In the genomic region with DNA sequence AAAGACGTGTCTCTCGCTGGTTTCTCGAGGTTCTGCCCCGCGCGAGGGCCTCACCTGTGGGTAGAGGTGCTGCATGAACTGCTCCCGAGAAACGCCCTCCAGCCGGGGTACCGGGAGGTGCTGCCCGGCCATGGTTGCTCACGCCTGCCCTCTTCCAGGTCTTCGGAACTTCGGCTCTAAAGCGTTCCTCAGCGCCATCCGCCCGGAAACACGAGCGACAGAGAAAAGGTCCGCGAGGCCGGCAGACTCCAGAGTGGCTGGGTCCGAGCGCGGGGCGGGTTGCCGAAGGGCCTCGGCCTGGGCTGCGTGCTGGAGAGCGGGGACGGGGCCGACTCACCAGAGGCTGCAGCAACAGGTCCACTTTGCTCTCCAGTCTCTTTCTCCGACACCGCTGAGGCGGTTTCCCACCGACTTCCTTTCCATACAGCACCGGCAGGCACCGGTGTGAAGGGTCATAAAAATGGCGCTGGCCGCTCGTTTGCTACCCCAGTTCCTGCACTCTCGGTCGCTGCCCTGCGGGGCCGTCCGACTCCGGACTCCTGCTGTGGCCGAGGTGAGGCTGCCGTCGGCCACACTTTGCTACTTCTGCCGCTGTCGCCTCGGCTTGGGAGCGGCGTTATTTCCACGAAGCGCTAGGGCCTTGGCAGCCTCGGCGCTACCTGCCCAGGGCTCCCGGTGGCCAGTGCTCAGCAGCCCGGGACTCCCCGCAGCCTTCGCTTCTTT, we compare ENCODE assay signal across 1 cellular context.
TF ChIP-seq lines count a peak whose summit lies in the region.

A gene with protein sequence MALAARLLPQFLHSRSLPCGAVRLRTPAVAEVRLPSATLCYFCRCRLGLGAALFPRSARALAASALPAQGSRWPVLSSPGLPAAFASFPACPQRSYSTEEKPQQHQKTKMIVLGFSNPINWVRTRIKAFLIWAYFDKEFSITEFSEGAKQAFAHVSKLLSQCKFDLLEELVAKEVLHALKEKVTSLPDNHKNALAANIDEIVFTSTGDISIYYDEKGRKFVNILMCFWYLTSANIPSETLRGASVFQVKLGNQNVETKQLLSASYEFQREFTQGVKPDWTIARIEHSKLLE (plus strand): TSS at position 244 of the 723 bp plus-strand sequence. CDS start 217 bp downstream, at position 461.
A gene with protein sequence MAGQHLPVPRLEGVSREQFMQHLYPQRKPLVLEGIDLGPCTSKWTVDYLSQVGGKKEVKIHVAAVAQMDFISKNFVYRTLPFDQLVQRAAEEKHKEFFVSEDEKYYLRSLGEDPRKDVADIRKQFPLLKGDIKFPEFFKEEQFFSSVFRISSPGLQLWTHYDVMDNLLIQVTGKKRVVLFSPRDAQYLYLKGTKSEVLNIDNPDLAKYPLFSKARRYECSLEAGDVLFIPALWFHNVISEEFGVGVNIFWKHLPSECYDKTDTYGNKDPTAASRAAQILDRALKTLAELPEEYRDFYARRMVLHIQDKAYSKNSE (minus strand): TSS at position 153 of the 723 bp plus-strand sequence. CDS start 21 bp downstream, at position 132.

TF ChIP-seq in GM12878, 131 proteins besides CTCF, POLR2A, EP300 and RAD21 (continues in another document):
- TF ChIP-seq BACH1 (IDR thresholded peaks at IDR 0.05; ENCODE audit: borderline replicate concordance) (peak; percentile 57; the same call in 1 of the 2 replicates), RUNX3 (IDR thresholded peaks at IDR 0.05; ENCODE audit: low read length) (peak; percentile 46), TCF12 (IDR thresholded peaks at IDR 0.05; ENCODE audit: low read depth, low read length) (0 out of 2 replicates have a peak, but pooled peaks have one; percentile 32), FOS (IDR thresholded peaks at IDR 0.05; ENCODE audit: borderline replicate concordance, extremely low read depth, insufficient read length) (no peak), TBL1XR1 (IDR thresholded peaks at IDR 0.05; ENCODE audit: low read depth, low read length) (peak; percentile 43; the same call in 1 of the 2 replicates), RBBP5 (conservative IDR thresholded peaks at IDR 0.05) (peak; percentile 99), JUND (IDR thresholded peaks at IDR 0.05; ENCODE audit: low read depth, low read length) (no peak), WRNIP1 (IDR thresholded peaks at IDR 0.05; ENCODE audit: borderline replicate concordance, low read depth, low read length) (no peak), EGR1 (IDR thresholded peaks at IDR 0.05; ENCODE audit: borderline replicate concordance in 1 of 2, low read depth in 2 of 2, low read length in 2 of 2) (peak in 1 of 2 experiments; percentile 28; a peak in 1 of 3 replicates), STAT3 (IDR thresholded peaks at IDR 0.05; ENCODE audit: low read depth, low read length) (no peak), RAD51 (IDR thresholded peaks at IDR 0.05) (no peak), TCF3 (IDR thresholded peaks at IDR 0.05; ENCODE audit: borderline replicate concordance, insufficient read depth, low read depth, low read length) (peak; percentile 52; the same call in 1 of the 2 replicates), PAX8 (IDR thresholded peaks at IDR 0.05) (no peak), ZNF384 (IDR thresholded peaks at IDR 0.05; ENCODE audit: borderline replicate concordance, low read depth, low read length) (no peak), SREBF2 (IDR thresholded peaks at IDR 0.05; ENCODE audit: low read length) (no peak), SRF (IDR thresholded peaks at IDR 0.05; ENCODE audit: low read depth in 2 of 2, low read length in 2 of 2) (0 out of 4 replicates have a peak, but pooled peaks of 1 of the 2 experiments have one; percentile 9), GATAD2B (conservative IDR thresholded peaks at IDR 0.05; ENCODE audit: low read depth) (peak; percentile 82), MTA2 (IDR thresholded peaks at IDR 0.05; ENCODE audit: low read depth) (peak; percentile 99), PML (IDR thresholded peaks at IDR 0.05; ENCODE audit: low read length) (peak; percentile 76; the same call in 1 of the 2 replicates), CBX3 (IDR thresholded peaks at IDR 0.05; ENCODE audit: borderline replicate concordance, low read depth) (no peak), RELA (IDR thresholded peaks at IDR 0.05; ENCODE audit: borderline replicate concordance, partially characterized antibody) (peak; percentile 63), TCF7 (IDR thresholded peaks at IDR 0.05; ENCODE audit: borderline replicate concordance) (peak; percentile 68; the same call in 1 of the 2 replicates), SMARCA5 (IDR thresholded peaks at IDR 0.05) (0 out of 2 replicates have a peak, but pooled peaks have one; percentile 13), FOXK2 (IDR thresholded peaks at IDR 0.05) (peak; percentile 72), CBFB (IDR thresholded peaks at IDR 0.05; ENCODE audit: low read depth) (no peak), CREB1 (IDR thresholded peaks at IDR 0.05; ENCODE audit: low read depth) (peak; percentile 49)
- TF ChIP-seq, protein P1, sequence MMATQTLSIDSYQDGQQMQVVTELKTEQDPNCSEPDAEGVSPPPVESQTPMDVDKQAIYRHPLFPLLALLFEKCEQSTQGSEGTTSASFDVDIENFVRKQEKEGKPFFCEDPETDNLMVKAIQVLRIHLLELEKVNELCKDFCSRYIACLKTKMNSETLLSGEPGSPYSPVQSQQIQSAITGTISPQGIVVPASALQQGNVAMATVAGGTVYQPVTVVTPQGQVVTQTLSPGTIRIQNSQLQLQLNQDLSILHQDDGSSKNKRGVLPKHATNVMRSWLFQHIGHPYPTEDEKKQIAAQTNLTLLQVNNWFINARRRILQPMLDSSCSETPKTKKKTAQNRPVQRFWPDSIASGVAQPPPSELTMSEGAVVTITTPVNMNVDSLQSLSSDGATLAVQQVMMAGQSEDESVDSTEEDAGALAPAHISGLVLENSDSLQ (IDR thresholded peaks at IDR 0.05) = peak; percentile 68; the same call in 1 of the 2 replicates
- TF ChIP-seq, protein P2, sequence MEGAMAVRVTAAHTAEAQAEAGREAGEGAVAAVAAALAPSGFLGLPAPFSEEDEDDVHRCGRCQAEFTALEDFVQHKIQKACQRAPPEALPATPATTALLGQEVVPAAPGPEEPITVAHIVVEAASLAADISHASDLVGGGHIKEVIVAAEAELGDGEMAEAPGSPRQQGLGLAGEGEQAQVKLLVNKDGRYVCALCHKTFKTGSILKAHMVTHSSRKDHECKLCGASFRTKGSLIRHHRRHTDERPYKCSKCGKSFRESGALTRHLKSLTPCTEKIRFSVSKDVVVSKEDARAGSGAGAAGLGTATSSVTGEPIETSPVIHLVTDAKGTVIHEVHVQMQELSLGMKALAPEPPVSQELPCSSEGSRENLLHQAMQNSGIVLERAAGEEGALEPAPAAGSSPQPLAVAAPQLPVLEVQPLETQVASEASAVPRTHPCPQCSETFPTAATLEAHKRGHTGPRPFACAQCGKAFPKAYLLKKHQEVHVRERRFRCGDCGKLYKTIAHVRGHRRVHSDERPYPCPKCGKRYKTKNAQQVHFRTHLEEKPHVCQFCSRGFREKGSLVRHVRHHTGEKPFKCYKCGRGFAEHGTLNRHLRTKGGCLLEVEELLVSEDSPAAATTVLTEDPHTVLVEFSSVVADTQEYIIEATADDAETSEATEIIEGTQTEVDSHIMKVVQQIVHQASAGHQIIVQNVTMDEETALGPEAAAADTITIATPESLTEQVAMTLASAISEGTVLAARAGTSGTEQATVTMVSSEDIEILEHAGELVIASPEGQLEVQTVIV (IDR thresholded peaks at IDR 0.05; ENCODE audit: borderline replicate concordance, partially characterized antibody) = peak; percentile 94
- TF ChIP-seq, protein P3, sequence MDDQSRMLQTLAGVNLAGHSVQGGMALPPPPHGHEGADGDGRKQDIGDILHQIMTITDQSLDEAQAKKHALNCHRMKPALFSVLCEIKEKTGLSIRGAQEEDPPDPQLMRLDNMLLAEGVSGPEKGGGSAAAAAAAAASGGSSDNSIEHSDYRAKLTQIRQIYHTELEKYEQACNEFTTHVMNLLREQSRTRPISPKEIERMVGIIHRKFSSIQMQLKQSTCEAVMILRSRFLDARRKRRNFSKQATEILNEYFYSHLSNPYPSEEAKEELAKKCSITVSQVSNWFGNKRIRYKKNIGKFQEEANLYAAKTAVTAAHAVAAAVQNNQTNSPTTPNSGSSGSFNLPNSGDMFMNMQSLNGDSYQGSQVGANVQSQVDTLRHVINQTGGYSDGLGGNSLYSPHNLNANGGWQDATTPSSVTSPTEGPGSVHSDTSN (IDR thresholded peaks at IDR 0.05; ENCODE audit: insufficient replicate concordance, low read depth, low read length) = no peak
- TF ChIP-seq, protein P4, sequence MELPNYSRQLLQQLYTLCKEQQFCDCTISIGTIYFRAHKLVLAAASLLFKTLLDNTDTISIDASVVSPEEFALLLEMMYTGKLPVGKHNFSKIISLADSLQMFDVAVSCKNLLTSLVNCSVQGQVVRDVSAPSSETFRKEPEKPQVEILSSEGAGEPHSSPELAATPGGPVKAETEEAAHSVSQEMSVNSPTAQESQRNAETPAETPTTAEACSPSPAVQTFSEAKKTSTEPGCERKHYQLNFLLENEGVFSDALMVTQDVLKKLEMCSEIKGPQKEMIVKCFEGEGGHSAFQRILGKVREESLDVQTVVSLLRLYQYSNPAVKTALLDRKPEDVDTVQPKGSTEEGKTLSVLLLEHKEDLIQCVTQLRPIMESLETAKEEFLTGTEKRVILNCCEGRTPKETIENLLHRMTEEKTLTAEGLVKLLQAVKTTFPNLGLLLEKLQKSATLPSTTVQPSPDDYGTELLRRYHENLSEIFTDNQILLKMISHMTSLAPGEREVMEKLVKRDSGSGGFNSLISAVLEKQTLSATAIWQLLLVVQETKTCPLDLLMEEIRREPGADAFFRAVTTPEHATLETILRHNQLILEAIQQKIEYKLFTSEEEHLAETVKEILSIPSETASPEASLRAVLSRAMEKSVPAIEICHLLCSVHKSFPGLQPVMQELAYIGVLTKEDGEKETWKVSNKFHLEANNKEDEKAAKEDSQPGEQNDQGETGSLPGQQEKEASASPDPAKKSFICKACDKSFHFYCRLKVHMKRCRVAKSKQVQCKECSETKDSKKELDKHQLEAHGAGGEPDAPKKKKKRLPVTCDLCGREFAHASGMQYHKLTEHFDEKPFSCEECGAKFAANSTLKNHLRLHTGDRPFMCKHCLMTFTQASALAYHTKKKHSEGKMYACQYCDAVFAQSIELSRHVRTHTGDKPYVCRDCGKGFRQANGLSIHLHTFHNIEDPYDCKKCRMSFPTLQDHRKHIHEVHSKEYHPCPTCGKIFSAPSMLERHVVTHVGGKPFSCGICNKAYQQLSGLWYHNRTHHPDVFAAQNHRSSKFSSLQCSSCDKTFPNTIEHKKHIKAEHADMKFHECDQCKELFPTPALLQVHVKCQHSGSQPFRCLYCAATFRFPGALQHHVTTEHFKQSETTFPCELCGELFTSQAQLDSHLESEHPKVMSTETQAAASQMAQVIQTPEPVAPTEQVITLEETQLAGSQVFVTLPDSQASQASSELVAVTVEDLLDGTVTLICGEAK (IDR thresholded peaks at IDR 0.05; ENCODE audit: borderline replicate concordance) = peak; percentile 100
- TF ChIP-seq, protein P5, sequence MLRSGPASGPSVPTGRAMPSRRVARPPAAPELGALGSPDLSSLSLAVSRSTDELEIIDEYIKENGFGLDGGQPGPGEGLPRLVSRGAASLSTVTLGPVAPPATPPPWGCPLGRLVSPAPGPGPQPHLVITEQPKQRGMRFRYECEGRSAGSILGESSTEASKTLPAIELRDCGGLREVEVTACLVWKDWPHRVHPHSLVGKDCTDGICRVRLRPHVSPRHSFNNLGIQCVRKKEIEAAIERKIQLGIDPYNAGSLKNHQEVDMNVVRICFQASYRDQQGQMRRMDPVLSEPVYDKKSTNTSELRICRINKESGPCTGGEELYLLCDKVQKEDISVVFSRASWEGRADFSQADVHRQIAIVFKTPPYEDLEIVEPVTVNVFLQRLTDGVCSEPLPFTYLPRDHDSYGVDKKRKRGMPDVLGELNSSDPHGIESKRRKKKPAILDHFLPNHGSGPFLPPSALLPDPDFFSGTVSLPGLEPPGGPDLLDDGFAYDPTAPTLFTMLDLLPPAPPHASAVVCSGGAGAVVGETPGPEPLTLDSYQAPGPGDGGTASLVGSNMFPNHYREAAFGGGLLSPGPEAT (IDR thresholded peaks at IDR 0.05; ENCODE audit: low read depth) = peak; percentile 100
- TF ChIP-seq, protein P6, sequence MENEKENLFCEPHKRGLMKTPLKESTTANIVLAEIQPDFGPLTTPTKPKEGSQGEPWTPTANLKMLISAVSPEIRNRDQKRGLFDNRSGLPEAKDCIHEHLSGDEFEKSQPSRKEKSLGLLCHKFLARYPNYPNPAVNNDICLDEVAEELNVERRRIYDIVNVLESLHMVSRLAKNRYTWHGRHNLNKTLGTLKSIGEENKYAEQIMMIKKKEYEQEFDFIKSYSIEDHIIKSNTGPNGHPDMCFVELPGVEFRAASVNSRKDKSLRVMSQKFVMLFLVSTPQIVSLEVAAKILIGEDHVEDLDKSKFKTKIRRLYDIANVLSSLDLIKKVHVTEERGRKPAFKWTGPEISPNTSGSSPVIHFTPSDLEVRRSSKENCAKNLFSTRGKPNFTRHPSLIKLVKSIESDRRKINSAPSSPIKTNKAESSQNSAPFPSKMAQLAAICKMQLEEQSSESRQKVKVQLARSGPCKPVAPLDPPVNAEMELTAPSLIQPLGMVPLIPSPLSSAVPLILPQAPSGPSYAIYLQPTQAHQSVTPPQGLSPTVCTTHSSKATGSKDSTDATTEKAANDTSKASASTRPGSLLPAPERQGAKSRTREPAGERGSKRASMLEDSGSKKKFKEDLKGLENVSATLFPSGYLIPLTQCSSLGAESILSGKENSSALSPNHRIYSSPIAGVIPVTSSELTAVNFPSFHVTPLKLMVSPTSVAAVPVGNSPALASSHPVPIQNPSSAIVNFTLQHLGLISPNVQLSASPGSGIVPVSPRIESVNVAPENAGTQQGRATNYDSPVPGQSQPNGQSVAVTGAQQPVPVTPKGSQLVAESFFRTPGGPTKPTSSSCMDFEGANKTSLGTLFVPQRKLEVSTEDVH (IDR thresholded peaks at IDR 0.05; ENCODE audit: low read depth, partially characterized antibody) = peak; percentile 92
- TF ChIP-seq, protein P7, sequence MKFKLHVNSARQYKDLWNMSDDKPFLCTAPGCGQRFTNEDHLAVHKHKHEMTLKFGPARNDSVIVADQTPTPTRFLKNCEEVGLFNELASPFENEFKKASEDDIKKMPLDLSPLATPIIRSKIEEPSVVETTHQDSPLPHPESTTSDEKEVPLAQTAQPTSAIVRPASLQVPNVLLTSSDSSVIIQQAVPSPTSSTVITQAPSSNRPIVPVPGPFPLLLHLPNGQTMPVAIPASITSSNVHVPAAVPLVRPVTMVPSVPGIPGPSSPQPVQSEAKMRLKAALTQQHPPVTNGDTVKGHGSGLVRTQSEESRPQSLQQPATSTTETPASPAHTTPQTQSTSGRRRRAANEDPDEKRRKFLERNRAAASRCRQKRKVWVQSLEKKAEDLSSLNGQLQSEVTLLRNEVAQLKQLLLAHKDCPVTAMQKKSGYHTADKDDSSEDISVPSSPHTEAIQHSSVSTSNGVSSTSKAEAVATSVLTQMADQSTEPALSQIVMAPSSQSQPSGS (IDR thresholded peaks at IDR 0.05; ENCODE audit: low read length) = no peak
- TF ChIP-seq, protein P8, sequence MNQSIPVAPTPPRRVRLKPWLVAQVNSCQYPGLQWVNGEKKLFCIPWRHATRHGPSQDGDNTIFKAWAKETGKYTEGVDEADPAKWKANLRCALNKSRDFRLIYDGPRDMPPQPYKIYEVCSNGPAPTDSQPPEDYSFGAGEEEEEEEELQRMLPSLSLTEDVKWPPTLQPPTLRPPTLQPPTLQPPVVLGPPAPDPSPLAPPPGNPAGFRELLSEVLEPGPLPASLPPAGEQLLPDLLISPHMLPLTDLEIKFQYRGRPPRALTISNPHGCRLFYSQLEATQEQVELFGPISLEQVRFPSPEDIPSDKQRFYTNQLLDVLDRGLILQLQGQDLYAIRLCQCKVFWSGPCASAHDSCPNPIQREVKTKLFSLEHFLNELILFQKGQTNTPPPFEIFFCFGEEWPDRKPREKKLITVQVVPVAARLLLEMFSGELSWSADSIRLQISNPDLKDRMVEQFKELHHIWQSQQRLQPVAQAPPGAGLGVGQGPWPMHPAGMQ (IDR thresholded peaks at IDR 0.05; ENCODE audit: borderline replicate concordance) = no peak
- TF ChIP-seq, protein P9, sequence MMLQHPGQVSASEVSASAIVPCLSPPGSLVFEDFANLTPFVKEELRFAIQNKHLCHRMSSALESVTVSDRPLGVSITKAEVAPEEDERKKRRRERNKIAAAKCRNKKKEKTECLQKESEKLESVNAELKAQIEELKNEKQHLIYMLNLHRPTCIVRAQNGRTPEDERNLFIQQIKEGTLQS (IDR thresholded peaks at IDR 0.05; ENCODE audit: borderline replicate concordance, extremely low read depth, low read depth, low read length) = no peak
